8 cellular contexts compared by ENCODE assay signal in the genomic region with DNA sequence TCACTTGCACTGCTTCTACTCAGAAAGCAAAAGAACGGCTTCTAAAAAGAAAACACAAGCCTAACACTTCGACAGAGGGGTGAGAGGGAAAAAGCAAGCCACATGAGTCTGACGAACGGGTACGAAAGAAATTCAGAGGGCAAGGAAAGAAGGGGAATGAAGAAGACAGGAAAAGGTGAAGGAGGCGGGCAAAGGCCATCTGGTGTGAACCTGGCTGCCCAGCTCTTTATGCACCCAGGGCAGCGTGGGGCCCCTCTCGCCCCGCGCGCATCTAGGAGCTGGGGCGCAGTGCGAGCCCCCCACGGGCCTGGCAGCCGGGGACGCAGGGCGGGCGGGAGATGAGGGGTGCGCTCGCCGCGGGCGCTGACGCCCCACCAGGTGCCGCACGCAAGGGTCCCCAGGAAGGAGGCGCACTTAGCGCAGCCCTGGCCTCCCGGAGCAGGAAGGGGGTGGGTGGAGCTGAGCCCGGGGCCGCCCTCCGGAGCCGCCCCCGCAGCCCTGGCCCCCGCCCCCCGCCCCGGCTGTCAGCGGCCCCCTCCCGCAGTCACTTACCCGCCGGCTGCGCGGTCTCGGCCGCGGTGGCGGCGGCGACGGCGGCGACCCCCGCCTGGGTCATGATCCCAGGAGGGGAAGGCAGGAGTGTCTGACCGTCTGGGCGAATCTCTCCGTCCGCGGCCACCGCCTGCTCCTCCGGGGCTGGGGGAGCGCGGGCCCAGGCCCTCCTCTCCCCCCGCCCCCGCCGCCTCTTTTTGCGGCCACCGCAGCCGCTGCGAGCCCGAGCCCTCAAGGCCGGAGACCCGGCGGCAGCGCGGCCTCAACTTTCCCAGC. TPM values are rescaled to one million over a fixed set of nuclear protein-coding genes. Genes with fewer than 3 reads are reported as not detected.
DNase-seq lines count a peak whose midpoint lies in the region; ATAC-seq and TF ChIP-seq lines count a peak whose summit lies in the region.

A gene with protein sequence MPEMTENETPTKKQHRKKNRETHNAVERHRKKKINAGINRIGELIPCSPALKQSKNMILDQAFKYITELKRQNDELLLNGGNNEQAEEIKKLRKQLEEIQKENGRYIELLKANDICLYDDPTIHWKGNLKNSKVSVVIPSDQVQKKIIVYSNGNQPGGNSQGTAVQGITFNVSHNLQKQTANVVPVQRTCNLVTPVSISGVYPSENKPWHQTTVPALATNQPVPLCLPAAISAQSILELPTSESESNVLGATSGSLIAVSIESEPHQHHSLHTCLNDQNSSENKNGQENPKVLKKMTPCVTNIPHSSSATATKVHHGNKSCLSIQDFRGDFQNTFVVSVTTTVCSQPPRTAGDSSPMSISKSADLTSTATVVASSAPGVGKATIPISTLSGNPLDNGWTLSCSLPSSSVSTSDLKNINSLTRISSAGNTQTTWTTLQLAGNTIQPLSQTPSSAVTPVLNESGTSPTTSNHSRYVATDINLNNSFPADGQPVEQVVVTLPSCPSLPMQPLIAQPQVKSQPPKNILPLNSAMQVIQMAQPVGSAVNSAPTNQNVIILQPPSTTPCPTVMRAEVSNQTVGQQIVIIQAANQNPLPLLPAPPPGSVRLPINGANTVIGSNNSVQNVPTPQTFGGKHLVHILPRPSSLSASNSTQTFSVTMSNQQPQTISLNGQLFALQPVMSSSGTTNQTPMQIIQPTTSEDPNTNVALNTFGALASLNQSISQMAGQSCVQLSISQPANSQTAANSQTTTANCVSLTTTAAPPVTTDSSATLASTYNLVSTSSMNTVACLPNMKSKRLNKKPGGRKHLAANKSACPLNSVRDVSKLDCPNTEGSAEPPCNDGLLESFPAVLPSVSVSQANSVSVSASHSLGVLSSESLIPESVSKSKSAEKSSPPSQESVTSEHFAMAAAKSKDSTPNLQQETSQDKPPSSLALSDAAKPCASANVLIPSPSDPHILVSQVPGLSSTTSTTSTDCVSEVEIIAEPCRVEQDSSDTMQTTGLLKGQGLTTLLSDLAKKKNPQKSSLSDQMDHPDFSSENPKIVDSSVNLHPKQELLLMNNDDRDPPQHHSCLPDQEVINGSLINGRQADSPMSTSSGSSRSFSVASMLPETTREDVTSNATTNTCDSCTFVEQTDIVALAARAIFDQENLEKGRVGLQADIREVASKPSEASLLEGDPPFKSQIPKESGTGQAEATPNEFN (N-terminal part only) (minus strand): TSS at position 825 of the 828 bp plus-strand sequence. CDS start 21,764 bp downstream, outside the sequence.

- H3K27ac Mint-ChIP-seq in endothelial cell (ENCODE audit: unreplicated experiment), result peak within 1 kb of the TSS; percentile 100

- H3K4me1 Mint-ChIP-seq in endothelial cell (ENCODE audit: unreplicated experiment), result peaks cover 23% of the 10 kb centered on the region

- no peaks in the 10 kb centered on the region for H3K9me3 Mint-ChIP-seq in endothelial cell (ENCODE audit: unreplicated experiment)

- DNase-seq in BJ (ENCODE audit: low read depth), result no peak
- peak; percentile 50 for DNase-seq in NK-92 (lab: John Stamatoyannopoulos, UW; ENCODE audit: unreplicated experiment)
- DNase-seq in activated CD8-positive, alpha-beta memory T cell treated with anti-CD3 and anti-CD28 coated beads for 48 hours (ENCODE audit: low read depth in 2 of 3, low spot score in 2 of 3), result peak; percentile 47 to 65 (median 49)
- DNase-seq in endothelial cell (ENCODE audit: low spot score), result peak; percentile 63
- peak; percentile 53 to 73 for DNase-seq in stimulated activated CD8-positive, alpha-beta memory T cell treated with anti-CD3 and anti-CD28 coated beads, Interleukin-4, amount 100 ng/mL, for 1 hour (ENCODE audit: low read depth in 2 of 2, low spot score in 1 of 2)

- H3K4me1 ChIP-seq in mononuclear cell (ENCODE audit: insufficient read depth, low read length), result peaks cover 45% of the 10 kb centered on the region

- peak within 1 kb of the TSS; percentile 100 for H3K4me3 Mint-ChIP-seq in endothelial cell (ENCODE audit: unreplicated experiment)

- no peaks in the 10 kb centered on the region for H3K9me3 ChIP-seq in mononuclear cell (ENCODE audit: low read depth, low read length)

- peaks cover 9% of the 10 kb centered on the region for H3K27me3 Mint-ChIP-seq in endothelial cell (ENCODE audit: unreplicated experiment)

- H3K4me3 ChIP-seq in BJ (ENCODE audit: low read depth, low read length) (peak within 1 kb of the TSS; percentile 84), mononuclear cell (ENCODE audit: low read length) (peak within 1 kb of the TSS; percentile 97)

- H3K27me3 ChIP-seq in BJ (ENCODE audit: control insufficient read depth, insufficient read depth, low read length) (no peaks in the 10 kb centered on the region), mononuclear cell (ENCODE audit: insufficient read depth, low read length) (no peaks in the 10 kb centered on the region)

- CTCF ChIA-PET in BJ (lab: Yijun Ruan, JAX), result no interaction called here

- TF ChIP-seq CTCF in BJ (IDR thresholded peaks at IDR 0.05; ENCODE audit: insufficient read depth, low read depth, low read length) (no peak), endothelial cell (IDR thresholded peaks at IDR 0.05; ENCODE audit: unreplicated experiment) (no peak)

- POLR2A ChIA-PET in BJ (lab: Charles Lee), result interaction anchor here (0.5 to 0.6 kb wide), 2 partner anchors 200 to 642 kb away, joined by 3 read pairs; no protein-coding TSS in a partner anchor

- peak; percentile 56 for ATAC-seq in GM19043 (IDR thresholded peaks at IDR 0.05; ENCODE audit: low read depth, unreplicated experiment)
- peak; percentile 57 for ATAC-seq in HG03280 (IDR thresholded peaks at IDR 0.05; ENCODE audit: unreplicated experiment)

- no peaks in the 10 kb centered on the region for H3K36me3 ChIP-seq in BJ (ENCODE audit: control insufficient read depth, insufficient read depth, low read length)

- H3K36me3 Mint-ChIP-seq in endothelial cell (ENCODE audit: low read depth, unreplicated experiment), result peaks cover 10% of the 10 kb centered on the region

RNA-seq across cellular contexts. Expression of the gene that starts here (rescaled TPM):
- 5.7 and 9.4 TPM in 2 replicates for polyA plus RNA-seq in BJ (2011; rRNA removed)
- polyA minus RNA-seq in BJ (2011; rRNA and poly(A)+ RNA removed), result 11.4 and 13.5 TPM in 2 replicates
- 15.4 TPM for total RNA-seq in endothelial cell (ENCODE audit: unreplicated experiment)
- 52.1 TPM for total RNA-seq in mononuclear cell
